ENCODE assay signal across 8 cellular contexts in the genomic region with DNA sequence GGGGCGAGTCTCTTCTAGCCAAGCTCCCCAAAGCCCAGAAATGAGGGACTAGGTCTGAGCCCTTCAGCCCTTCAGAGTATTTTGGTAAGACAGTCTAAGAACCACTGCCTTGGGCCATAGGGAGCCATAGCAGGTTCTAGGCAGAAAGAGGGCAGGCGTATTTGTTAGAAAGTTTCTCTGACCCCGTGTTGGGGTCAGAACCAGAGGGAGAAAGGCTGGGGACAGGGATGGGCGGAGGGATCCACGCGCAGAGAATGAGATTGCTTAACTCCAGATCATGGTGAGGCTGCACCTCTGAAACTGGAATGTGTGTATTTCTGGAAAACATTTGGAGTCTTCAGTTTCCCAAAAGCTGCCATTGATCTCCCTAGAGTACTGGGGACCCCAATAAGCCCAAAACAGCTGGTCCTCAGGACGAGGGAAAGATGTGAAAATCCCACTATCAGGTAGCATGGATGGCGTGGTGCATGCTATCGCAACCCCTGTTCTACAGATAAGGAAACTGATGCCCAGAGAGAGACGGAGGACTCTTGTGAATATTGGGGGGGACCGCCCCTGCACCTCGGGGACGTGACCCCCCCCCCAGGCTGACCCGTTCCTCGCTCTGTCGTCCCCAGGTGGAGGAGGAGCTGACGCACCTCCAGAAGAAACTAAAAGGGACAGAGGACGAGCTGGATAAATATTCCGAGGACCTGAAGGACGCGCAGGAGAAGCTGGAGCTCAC. TPM values are rescaled to one million over a fixed set of nuclear protein-coding genes. Genes with fewer than 3 reads are reported as not detected.
A peak's percentile ranks its signal among the peaks of the same experiment; 100 is the strongest.
DNase-seq lines count a peak whose midpoint lies in the region.

No MANE protein-coding gene starts in this region.

- H3K27ac Mint-ChIP-seq in T-helper 2 cell treated with Interferon-gamma antibody and Interleukin-4, amounts not matched to agents 5 μg/mL and 100 μg/mL, for 36 hours = peak overlapping the region; percentile 95
- peak overlapping the region; percentile 89 for H3K27ac Mint-ChIP-seq in activated T-helper 2 cell treated with anti-CD3 and anti-CD28 coated beads, Interferon-gamma antibody, Interleukin-2, Interleukin-4, amounts not matched to agents 10 μg/mL and 5 μg/mL and 100 μg/mL, durations not matched to agents 14 hours and 24 hours and 36 hours

- H3K36me3 Mint-ChIP-seq in T-helper 2 cell treated with Interferon-gamma antibody and Interleukin-4, amounts not matched to agents 5 μg/mL and 100 μg/mL, for 36 hours (ENCODE audit: low read depth) = peaks cover 31% of the 10 kb centered on the region
- peaks cover 38% of the 10 kb centered on the region for H3K36me3 Mint-ChIP-seq in activated T-helper 2 cell treated with anti-CD3 and anti-CD28 coated beads, Interferon-gamma antibody, Interleukin-2, Interleukin-4, amounts not matched to agents 10 μg/mL and 5 μg/mL and 100 μg/mL, durations not matched to agents 14 hours and 24 hours and 36 hours (ENCODE audit: low read depth)

- H3K4me3 ChIP-seq in iPS-20b (ENCODE audit: low read length) = peak overlapping the region; percentile 97

- peak overlapping the region; percentile 95 for H3K27ac ChIP-seq in iPS-20b (ENCODE audit: low read length)
- H3K27ac ChIP-seq in substantia nigra (ENCODE audit: low read depth, low read length, poor library complexity, severe bottlenecking) = peak overlapping the region; percentile 94

- peak overlapping the region; percentile 98 for H3K9ac ChIP-seq in iPS-20b (ENCODE audit: low read depth, low read length)

- intact Hi-C loops in activated T-helper 2 cell treated with anti-CD3 and anti-CD28 coated beads, Interferon-gamma antibody, Interleukin-2, Interleukin-4, amounts not matched to agents 10 μg/mL and 5 μg/mL and 100 μg/mL, durations not matched to agents 14 hours and 24 hours and 36 hours (cut with micrococcal nuclease) = loop anchor here (5.0 to 10.0 kb wide), 3 partner anchors 238 to 611 kb away; a partner anchor contains a TSS

- peak overlapping the region; percentile 90 for H3K4me3 Mint-ChIP-seq in T-helper 2 cell treated with Interferon-gamma antibody and Interleukin-4, amounts not matched to agents 5 μg/mL and 100 μg/mL, for 36 hours
- peak overlapping the region; percentile 90 for H3K4me3 Mint-ChIP-seq in activated T-helper 2 cell treated with anti-CD3 and anti-CD28 coated beads, Interferon-gamma antibody, Interleukin-2, Interleukin-4, amounts not matched to agents 10 μg/mL and 5 μg/mL and 100 μg/mL, durations not matched to agents 14 hours and 24 hours and 36 hours (ENCODE audit: low read depth)

- H3K27me3 Mint-ChIP-seq in T-helper 2 cell treated with Interferon-gamma antibody and Interleukin-4, amounts not matched to agents 5 μg/mL and 100 μg/mL, for 36 hours (ENCODE audit: low read depth) = no peaks in the 10 kb centered on the region
- H3K27me3 Mint-ChIP-seq in activated T-helper 2 cell treated with anti-CD3 and anti-CD28 coated beads, Interferon-gamma antibody, Interleukin-2, Interleukin-4, amounts not matched to agents 10 μg/mL and 5 μg/mL and 100 μg/mL, durations not matched to agents 14 hours and 24 hours and 36 hours (ENCODE audit: low read depth) = no peaks in the 10 kb centered on the region

- H3K4me1 Mint-ChIP-seq in T-helper 2 cell treated with Interferon-gamma antibody and Interleukin-4, amounts not matched to agents 5 μg/mL and 100 μg/mL, for 36 hours (ENCODE audit: low read depth) = peaks cover 57% of the 10 kb centered on the region
- H3K4me1 Mint-ChIP-seq in activated T-helper 2 cell treated with anti-CD3 and anti-CD28 coated beads, Interferon-gamma antibody, Interleukin-2, Interleukin-4, amounts not matched to agents 10 μg/mL and 5 μg/mL and 100 μg/mL, durations not matched to agents 14 hours and 24 hours and 36 hours (ENCODE audit: low read depth) = peaks cover 45% of the 10 kb centered on the region

- H3K9me3 Mint-ChIP-seq in T-helper 2 cell treated with Interferon-gamma antibody and Interleukin-4, amounts not matched to agents 5 μg/mL and 100 μg/mL, for 36 hours = no peaks in the 10 kb centered on the region
- no peaks in the 10 kb centered on the region for H3K9me3 Mint-ChIP-seq in activated T-helper 2 cell treated with anti-CD3 and anti-CD28 coated beads, Interferon-gamma antibody, Interleukin-2, Interleukin-4, amounts not matched to agents 10 μg/mL and 5 μg/mL and 100 μg/mL, durations not matched to agents 14 hours and 24 hours and 36 hours

- H3K4me1 ChIP-seq in iPS-20b (ENCODE audit: insufficient read depth, low read length) = peaks cover 13% of the 10 kb centered on the region; the same call in 1 of the 2 replicates

- DNase-seq in T-helper 2 cell treated with Interferon-gamma antibody and Interleukin-4, amounts not matched to agents 5 μg/mL and 100 μg/mL, for 36 hours (ENCODE audit: low spot score) = no peak
- DNase-seq in T-helper 2 cell (no peak), substantia nigra (lab: John Stamatoyannopoulos, UW) (no peak), NCI-H2227 (lab: John Stamatoyannopoulos, UW; ENCODE audit: unreplicated experiment) (no peak), NCI-H774 (lab: John Stamatoyannopoulos, UW) (no peak)
- no peak for DNase-seq in activated T-helper 2 cell treated with anti-CD3 and anti-CD28 coated beads, Interferon-gamma antibody, Interleukin-2, Interleukin-4, amounts not matched to agents 10 μg/mL and 5 μg/mL and 100 μg/mL, durations not matched to agents 14 hours and 24 hours and 36 hours (ENCODE audit: low spot score)
- DNase-seq in stimulated activated CD4-positive, alpha-beta T cell treated with anti-CD3 and anti-CD28 coated beads, Interleukin-12 subunit alpha, Interleukin-12 subunit beta, amount 100 ng/mL, for 4 hours = no peak

- H3K27me3 ChIP-seq in iPS-20b (ENCODE audit: insufficient read depth, low read length) = no peaks in the 10 kb centered on the region

- no peaks in the 10 kb centered on the region for H3K9me3 ChIP-seq in iPS-20b (ENCODE audit: insufficient read depth, low read depth, low read length)

- peaks cover 26% of the 10 kb centered on the region; the same call in 1 of the 2 replicates for H3K36me3 ChIP-seq in iPS-20b (ENCODE audit: insufficient read depth, low read depth, low read length)

RNA-seq across cellular contexts. Expression of a gene that starts 0.7 kb away (rescaled TPM):
- 507 and 520 TPM in 2 replicates for total RNA-seq in activated T-helper 2 cell treated with anti-CD3 and anti-CD28 coated beads, Interferon-gamma antibody, Interleukin-2, Interleukin-4, amounts not matched to agents 10 μg/mL and 5 μg/mL and 100 μg/mL, durations not matched to agents 14 hours and 24 hours and 36 hours

RNA-seq across cellular contexts. Expression of a gene that starts 36.1 kb away (rescaled TPM):
- 256 and 261 TPM in 2 replicates for total RNA-seq in activated T-helper 2 cell treated with anti-CD3 and anti-CD28 coated beads, Interferon-gamma antibody, Interleukin-2, Interleukin-4, amounts not matched to agents 10 μg/mL and 5 μg/mL and 100 μg/mL, durations not matched to agents 14 hours and 24 hours and 36 hours
